Comparison of ENCODE assay signal across 1 cellular context in genomic region chrX:97238632-97239031, GRCh38.
TF ChIP-seq lines count a peak whose summit lies in the region.

No MANE protein-coding gene starts in this region.

TF ChIP-seq in SK-N-SH treated with all-trans-retinoic acid at 6 μM for 48 hours, 23 proteins besides CTCF, POLR2A, EP300 and RAD21 (continued from another document):
- TF ChIP-seq, protein P1, sequence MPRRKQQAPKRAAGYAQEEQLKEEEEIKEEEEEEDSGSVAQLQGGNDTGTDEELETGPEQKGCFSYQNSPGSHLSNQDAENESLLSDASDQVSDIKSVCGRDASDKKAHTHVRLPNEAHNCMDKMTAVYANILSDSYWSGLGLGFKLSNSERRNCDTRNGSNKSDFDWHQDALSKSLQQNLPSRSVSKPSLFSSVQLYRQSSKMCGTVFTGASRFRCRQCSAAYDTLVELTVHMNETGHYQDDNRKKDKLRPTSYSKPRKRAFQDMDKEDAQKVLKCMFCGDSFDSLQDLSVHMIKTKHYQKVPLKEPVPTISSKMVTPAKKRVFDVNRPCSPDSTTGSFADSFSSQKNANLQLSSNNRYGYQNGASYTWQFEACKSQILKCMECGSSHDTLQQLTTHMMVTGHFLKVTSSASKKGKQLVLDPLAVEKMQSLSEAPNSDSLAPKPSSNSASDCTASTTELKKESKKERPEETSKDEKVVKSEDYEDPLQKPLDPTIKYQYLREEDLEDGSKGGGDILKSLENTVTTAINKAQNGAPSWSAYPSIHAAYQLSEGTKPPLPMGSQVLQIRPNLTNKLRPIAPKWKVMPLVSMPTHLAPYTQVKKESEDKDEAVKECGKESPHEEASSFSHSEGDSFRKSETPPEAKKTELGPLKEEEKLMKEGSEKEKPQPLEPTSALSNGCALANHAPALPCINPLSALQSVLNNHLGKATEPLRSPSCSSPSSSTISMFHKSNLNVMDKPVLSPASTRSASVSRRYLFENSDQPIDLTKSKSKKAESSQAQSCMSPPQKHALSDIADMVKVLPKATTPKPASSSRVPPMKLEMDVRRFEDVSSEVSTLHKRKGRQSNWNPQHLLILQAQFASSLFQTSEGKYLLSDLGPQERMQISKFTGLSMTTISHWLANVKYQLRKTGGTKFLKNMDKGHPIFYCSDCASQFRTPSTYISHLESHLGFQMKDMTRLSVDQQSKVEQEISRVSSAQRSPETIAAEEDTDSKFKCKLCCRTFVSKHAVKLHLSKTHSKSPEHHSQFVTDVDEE (CRISPR knock-in tag; IDR thresholded peaks at IDR 0.05): no peak
- TF ChIP-seq ZC3H10 (CRISPR knock-in tag; IDR thresholded peaks at IDR 0.05) (no peak), RARB (CRISPR knock-in tag; IDR thresholded peaks at IDR 0.05) (no peak), ESRRG (CRISPR knock-in tag; IDR thresholded peaks at IDR 0.05) (no peak), CSDC2 (CRISPR knock-in tag; IDR thresholded peaks at IDR 0.05) (no peak), TOX (CRISPR knock-in tag; IDR thresholded peaks at IDR 0.05; ENCODE audit: borderline replicate concordance) (no peak), ARNTL (CRISPR knock-in tag; IDR thresholded peaks at IDR 0.05; ENCODE audit: borderline replicate concordance, low read depth) (no peak), PATZ1 (CRISPR knock-in tag; IDR thresholded peaks at IDR 0.05; ENCODE audit: borderline replicate concordance) (no peak), ZNF8 (CRISPR knock-in tag; IDR thresholded peaks at IDR 0.05) (no peak), ZFP30 (CRISPR knock-in tag; IDR thresholded peaks at IDR 0.05) (no peak), CSRNP3 (CRISPR knock-in tag; IDR thresholded peaks at IDR 0.05) (no peak), BACH2 (CRISPR knock-in tag; IDR thresholded peaks at IDR 0.05; ENCODE audit: borderline replicate concordance) (no peak)
- TF ChIP-seq, protein P2, sequence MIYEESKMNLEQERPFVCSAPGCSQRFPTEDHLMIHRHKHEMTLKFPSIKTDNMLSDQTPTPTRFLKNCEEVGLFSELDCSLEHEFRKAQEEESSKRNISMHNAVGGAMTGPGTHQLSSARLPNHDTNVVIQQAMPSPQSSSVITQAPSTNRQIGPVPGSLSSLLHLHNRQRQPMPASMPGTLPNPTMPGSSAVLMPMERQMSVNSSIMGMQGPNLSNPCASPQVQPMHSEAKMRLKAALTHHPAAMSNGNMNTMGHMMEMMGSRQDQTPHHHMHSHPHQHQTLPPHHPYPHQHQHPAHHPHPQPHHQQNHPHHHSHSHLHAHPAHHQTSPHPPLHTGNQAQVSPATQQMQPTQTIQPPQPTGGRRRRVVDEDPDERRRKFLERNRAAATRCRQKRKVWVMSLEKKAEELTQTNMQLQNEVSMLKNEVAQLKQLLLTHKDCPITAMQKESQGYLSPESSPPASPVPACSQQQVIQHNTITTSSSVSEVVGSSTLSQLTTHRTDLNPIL (CRISPR knock-in tag; IDR thresholded peaks at IDR 0.05; ENCODE audit: low read depth): no peak
